In genomic region chr2:200148366-200148765, GRCh38 we compare ENCODE assay signal across 18 cellular contexts.
"Had no signal": no experiment of that assay in that cellular context is flagged by ENCODE, and none has a peak within 500 bp of the region (broad histone marks: within the 10 kb centered on the region; RNA-seq: fewer than 3 reads in every experiment).

No MANE protein-coding gene starts in this region.

- H3K79me2 ChIP-seq: hepatocyte had no signal

- DNase-seq: dorsolateral prefrontal cortex; effector CD8-positive, alpha-beta T cell; esophagus squamous epithelium; foreskin melanocyte; head of caudate nucleus; kidney; left cardiac atrium; left ventricle myocardium inferior; lower lobe of right lung; naive B cell; nephron progenitor cell; stimulated activated CD4-positive, alpha-beta T cell treated with anti-CD3 and anti-CD28 coated beads, Interleukin-12 subunit alpha, Interleukin-12 subunit beta, amount 100 ng/mL, for 4 hours; stimulated activated naive CD4-positive, alpha-beta T cell treated with Interleukin-2 at 50 U/mL for 16 hours had no signal

- H3K4me1 ChIP-seq: esophagus squamous epithelium, left ventricle myocardium inferior, lower lobe of right lung had no signal

- ATAC-seq: left cardiac atrium, lower lobe of right lung, sciatic nerve had no signal

- H3K27me3 ChIP-seq: dorsolateral prefrontal cortex, esophagus squamous epithelium, hepatocyte had no signal

- H3K4me3 ChIP-seq: coronary artery, dorsolateral prefrontal cortex, esophagus squamous epithelium, hepatocyte, left ventricle myocardium inferior, lower lobe of right lung, skin epidermis had no signal

- H2AFZ ChIP-seq: hepatocyte had no signal

- H3K27ac ChIP-seq: coronary artery, dorsolateral prefrontal cortex, epithelial cell of prostate, esophagus squamous epithelium, hepatocyte, left ventricle myocardium inferior, lower lobe of right lung, skin epidermis had no signal

- H3K4me2 ChIP-seq: hepatocyte had no signal

- H3K36me3 ChIP-seq: esophagus squamous epithelium, left ventricle myocardium inferior, lower lobe of right lung had no signal
